10 cellular contexts compared by ENCODE assay signal in the genomic region with DNA sequence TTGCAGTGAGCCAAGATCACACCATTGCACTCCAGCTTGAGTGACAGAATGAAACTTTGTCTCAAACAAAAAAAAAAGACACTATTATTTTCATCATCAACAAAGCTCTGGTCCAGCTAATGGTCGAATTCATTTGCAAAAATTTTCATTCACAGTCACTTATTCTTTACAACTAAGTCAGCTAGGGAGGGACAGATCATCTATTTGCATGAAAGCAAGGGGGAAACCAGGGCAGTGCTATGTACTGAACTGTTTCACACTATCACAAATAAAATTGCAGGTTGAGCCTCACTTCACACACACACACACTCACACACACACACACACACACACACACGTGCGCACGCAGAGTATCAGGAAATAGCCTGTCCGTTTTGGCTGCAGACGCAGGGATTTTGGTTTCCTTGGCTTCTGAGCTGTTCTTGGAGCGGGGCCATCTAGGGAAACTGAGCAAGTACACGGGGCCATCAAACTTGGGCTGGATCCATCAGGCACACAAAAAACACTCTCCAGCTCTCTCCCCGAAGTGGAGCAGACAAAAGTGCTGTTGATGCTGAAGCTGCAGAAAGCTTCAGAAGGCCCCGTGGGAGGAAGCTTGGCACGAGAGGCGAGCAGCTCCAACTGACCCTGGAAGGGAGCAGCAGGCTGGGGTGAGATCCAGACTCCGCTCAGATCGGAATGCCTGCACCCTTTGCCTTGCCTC. TPM values are rescaled to one million over a fixed set of nuclear protein-coding genes. Genes with fewer than 3 reads are reported as not detected.
DNase-seq lines count a peak whose midpoint lies in the region; ATAC-seq and TF ChIP-seq lines count a peak whose summit lies in the region.
"Had no signal": no experiment of that assay in that cellular context is flagged by ENCODE, and none has a peak within 500 bp of the region (broad histone marks: within the 10 kb centered on the region; RNA-seq: fewer than 3 reads in every experiment).

No MANE protein-coding gene starts in this region.

- H3K4me3 ChIP-seq in BE2C (ENCODE audit: low read depth, low read length), result peak overlapping the region; percentile 2; the same call in 1 of the 2 replicates
- H3K4me3 ChIP-seq in parathyroid adenoma (ENCODE audit: low read depth, low read length), result no peak overlapping the region

- H3K4me1 ChIP-seq in BE2C, result no peaks in the 10 kb centered on the region
- no peaks in the 10 kb centered on the region for H3K4me1 ChIP-seq in parathyroid adenoma

- H3K36me3 ChIP-seq in BE2C (no peaks in the 10 kb centered on the region), parathyroid adenoma (ENCODE audit: control insufficient read depth, insufficient read depth, low read length) (no peaks in the 10 kb centered on the region)

- H3K27ac ChIP-seq in parathyroid adenoma, result no peak overlapping the region

- no peak overlapping the region for H3K9ac ChIP-seq in parathyroid adenoma

- no peak for ATAC-seq in GM21367 (IDR thresholded peaks at IDR 0.05; ENCODE audit: unreplicated experiment)
- ATAC-seq: SK-N-SH treated with all-trans-retinoic acid at 6 μM for 48 hours had no signal

- DNase-seq in BE2C (peak; percentile 19), SHP77 treated with DMSO at 0.1 percent for 48 hours (lab: John Stamatoyannopoulos, UW) (peak; percentile 12), globus pallidus (ENCODE audit: low spot score) (peak; percentile 60), T-helper 2 cell (no peak), NCI-H187 treated with DMSO at 0.1 percent for 48 hours (lab: John Stamatoyannopoulos, UW) (no peak)
- DNase-seq in activated naive CD4-positive, alpha-beta T cell treated with anti-CD3 and anti-CD28 coated beads, Interleukin-2, amount 50 U/mL, for 16 hours, result no peak
- DNase-seq: cortex of kidney had no signal

- no peak overlapping the region for H3K4me2 ChIP-seq in parathyroid adenoma (ENCODE audit: low read length)

- TF ChIP-seq CTCF in BE2C (IDR thresholded peaks at IDR 0.05; ENCODE audit: low read depth, low read length) (no peak), parathyroid adenoma (IDR thresholded peaks at IDR 0.05) (no peak)

- H3K79me2 ChIP-seq in parathyroid adenoma, result no peaks in the 10 kb centered on the region

- H2AFZ ChIP-seq in parathyroid adenoma, result peak overlapping the region; percentile 41

- H3K27me3 ChIP-seq in BE2C (no peaks in the 10 kb centered on the region), parathyroid adenoma (ENCODE audit: control insufficient read depth, insufficient read depth, low read length) (no peaks in the 10 kb centered on the region)

- H3K9me3 ChIP-seq in BE2C, result no peaks in the 10 kb centered on the region
- no peaks in the 10 kb centered on the region for H3K9me3 ChIP-seq in parathyroid adenoma (ENCODE audit: control insufficient read depth, low read length)

RNA-seq across cellular contexts. Expression of a gene that starts 44.3 kb away (rescaled TPM):
- 5.9 TPM for polyA plus RNA-seq in BE2C (2012; ENCODE audit: insufficient read depth, insufficient read length, low read depth)

Comparison
In these comparisons a context has a peak if more than half of its experiments do, and no peak if none do; other contexts are left out.
1. DNase-seq: peak in BE2C (single experiment), SHP77 treated with DMSO at 0.1 percent for 48 hours (single experiment) and globus pallidus (single experiment); none in T-helper 2 cell (0 of 5), NCI-H187 treated with DMSO at 0.1 percent for 48 hours (single experiment) and activated naive CD4-positive, alpha-beta T cell treated with anti-CD3 and anti-CD28 coated beads, Interleukin-2, amount 50 U/mL, for 16 hours (single experiment).